ENCODE assay signal across 5 cellular contexts in the genomic region with DNA sequence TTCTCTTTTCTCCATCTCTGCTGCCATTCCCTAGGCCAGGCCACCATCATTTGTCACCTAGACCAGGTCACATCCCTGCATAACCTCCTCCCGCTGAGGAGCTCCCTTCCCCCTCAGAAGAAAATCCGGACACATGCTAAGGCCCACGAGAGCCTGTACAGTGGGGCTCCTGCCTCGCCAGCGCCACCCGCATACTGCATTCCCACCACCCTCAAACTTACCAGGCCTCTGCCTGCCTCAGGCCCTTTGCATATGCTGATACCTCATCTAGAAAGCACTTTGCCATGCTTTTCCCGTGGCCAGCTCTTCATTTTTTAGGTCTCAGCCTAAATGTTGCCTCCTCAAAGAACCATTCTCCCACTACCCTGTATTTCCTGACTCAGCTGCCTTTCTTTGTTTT.
"Had no signal": no experiment of that assay in that cellular context is flagged by ENCODE, and none has a peak within 500 bp of the region (broad histone marks: within the 10 kb centered on the region; RNA-seq: fewer than 3 reads in every experiment).

No MANE protein-coding gene starts in this region.

- H2AFZ ChIP-seq: GM23338 had no signal

- H3K27ac ChIP-seq: HL-60 had no signal

- DNase-seq: H9, HCEC 1CT, HFFc6 had no signal

- H3K4me2 ChIP-seq: GM23338 had no signal

- H3K4me3 ChIP-seq: GM23338 had no signal
